In genomic region chr4:6984611-6985115, GRCh38 we compare ENCODE assay signal across 14 cellular contexts. TPM values are rescaled to one million over a fixed set of nuclear protein-coding genes. Genes with fewer than 3 reads are reported as not detected.
DNase-seq lines count a peak whose midpoint lies in the region; ATAC-seq and TF ChIP-seq lines count a peak whose summit lies in the region.
"Had no signal": no experiment of that assay in that cellular context is flagged by ENCODE, and none has a peak within 500 bp of the region (broad histone marks: within the 10 kb centered on the region; RNA-seq: fewer than 3 reads in every experiment).

No MANE protein-coding gene starts in this region.

- H3K4me1 ChIP-seq in IMR-90 (ENCODE audit: control insufficient read depth, insufficient read depth, low read length): peaks cover 9% of the 10 kb centered on the region

- TF ChIP-seq POLR2A in IMR-90 (IDR thresholded peaks at IDR 0.05; ENCODE audit: low read depth, low read length): no peak

- no peak overlapping the region for H4K91ac ChIP-seq in IMR-90 (ENCODE audit: insufficient read depth, low read depth, low read length)

- no peaks in the 10 kb centered on the region for H3K27me3 Mint-ChIP-seq in activated CD4-positive, alpha-beta memory T cell treated with anti-CD3 and anti-CD28 coated beads for 36 hours
- no peaks in the 10 kb centered on the region for H3K27me3 Mint-ChIP-seq in activated CD4-positive, alpha-beta memory T cell treated with anti-CD3 and anti-CD28 coated beads, Interleukin-2, amount 10 ng/mL, durations not matched to agents 7 days and 5 days
- no peaks in the 10 kb centered on the region for H3K27me3 Mint-ChIP-seq in progenitor cell of endocrine pancreas
- H3K27me3 Mint-ChIP-seq: effector memory CD8-positive, alpha-beta T cell had no signal

- H2BK120ac ChIP-seq in IMR-90 (ENCODE audit: low read depth, low read length): no peak overlapping the region

- H2AK5ac ChIP-seq in IMR-90 (ENCODE audit: low read depth, low read length): peak overlapping the region; percentile 33; the same call in 1 of the 2 replicates

- in situ Hi-C loops in IMR-90 (cut with MboI; ENCODE audit: low sequenced_read_pairs): no loop called here

- no peak for ATAC-seq in IMR-90 (ENCODE audit: low read depth)
- ATAC-seq in GM21526 (IDR thresholded peaks at IDR 0.05; ENCODE audit: low FRiP score, unreplicated experiment): no peak
- ATAC-seq in GM21367 (IDR thresholded peaks at IDR 0.05; ENCODE audit: unreplicated experiment): no peak
- ATAC-seq: effector memory CD8-positive, alpha-beta T cell; left lobe of liver had no signal

- POLR2A ChIA-PET in activated CD4-positive, alpha-beta memory T cell treated with anti-CD3 and anti-CD28 coated beads for 36 hours (lab: Charles Lee): no interaction called here
- POLR2A ChIA-PET in activated CD4-positive, alpha-beta memory T cell treated with anti-CD3 and anti-CD28 coated beads, Interleukin-2, amount 10 ng/mL, durations not matched to agents 7 days and 5 days (lab: Charles Lee): interaction anchor here (1.9 kb wide), 1 partner anchor 10 kb away, joined by 6 read pairs; no protein-coding TSS in a partner anchor
- POLR2A ChIA-PET in IMR-90 (lab: Charles Lee; ENCODE audit: unreplicated experiment): no interaction called here

- no peaks in the 10 kb centered on the region for H3K36me3 ChIP-seq in IMR-90 (ENCODE audit: control insufficient read depth, insufficient read depth, low read length)
- H3K36me3 ChIP-seq: ascending aorta had no signal

- WGBS in IMR-90 (ENCODE audit: extremely low coverage in 2 of 2, insufficient read length in 1 of 2), 2 experiments: 88% methylated on average over 7 of the region's 12 CpGs; no CpG with 5 or more reads in 1 of the 2 experiments

- dilution Hi-C loops in IMR-90 (cut with HindIII; ENCODE audit: low sequenced_read_pairs, unreplicated experiment): no loop called here

- H2BK5ac ChIP-seq in IMR-90 (ENCODE audit: low read depth, low read length, poor library complexity, severe bottlenecking): no peak overlapping the region

- intact Hi-C loops in activated CD4-positive, alpha-beta memory T cell treated with anti-CD3 and anti-CD28 coated beads for 36 hours (cut with micrococcal nuclease): loop anchor here (2.0 to 5.0 kb wide), 2 partner anchors 42 to 267 kb away; partner anchors contain the start of gene BLOC1S4
- intact Hi-C loops in IMR-90 (cut with micrococcal nuclease): loop anchor here (5.0 to 10.0 kb wide), 3 partner anchors 58 to 200 kb away; partner anchors contain the start of genes KIAA0232 and TADA2B

- CTCF ChIA-PET in activated CD4-positive, alpha-beta memory T cell treated with anti-CD3 and anti-CD28 coated beads for 36 hours (lab: Charles Lee): interaction anchor here (1.3 to 3.8 kb wide), 3 partner anchors 11 to 118 kb away, joined by 4 to 25 read pairs (median 5); no protein-coding TSS in a partner anchor
- CTCF ChIA-PET in activated CD4-positive, alpha-beta memory T cell treated with anti-CD3 and anti-CD28 coated beads, Interleukin-2, amount 10 ng/mL, durations not matched to agents 7 days and 5 days (lab: Charles Lee): interaction anchor here (1.3 to 2.0 kb wide), 4 partner anchors 10 to 86 kb away, joined by 3 to 8 read pairs (median 6); no protein-coding TSS in a partner anchor
- CTCF ChIA-PET in IMR-90 (lab: Yijun Ruan, JAX): interaction anchor here (0.9 kb wide), 1 partner anchor 10 kb away, joined by 5 read pairs; no protein-coding TSS in a partner anchor

- H3K4me3 ChIP-seq in IMR-90 (ENCODE audit: insufficient read depth, low read depth, low read length) (no peak overlapping the region), coronary artery (peak overlapping the region; percentile 87)

- H3K79me1 ChIP-seq in IMR-90 (ENCODE audit: low read depth in 1 of 2, low read length in 2 of 2): peaks cover 19 to 49% of the 10 kb centered on the region in 2 experiments

- H3K9me3 ChIP-seq in IMR-90 (ENCODE audit: control insufficient read depth, insufficient read depth, low read length): no peaks in the 10 kb centered on the region
- H3K9me3 ChIP-seq: ascending aorta had no signal

- no peak overlapping the region for H4K8ac ChIP-seq in IMR-90 (ENCODE audit: low read depth in 2 of 2, low read length in 2 of 2)

- no peak overlapping the region for H3K9ac ChIP-seq in IMR-90 (ENCODE audit: low read depth, low read length)

- H2AK9ac ChIP-seq in IMR-90 (replicated peaks; ENCODE audit: low read depth, low read length, poor library complexity): no peak overlapping the region

- no peak for DNase-seq in activated CD4-positive, alpha-beta memory T cell treated with anti-CD3 and anti-CD28 coated beads for 36 hours
- DNase-seq in activated CD4-positive, alpha-beta memory T cell treated with anti-CD3 and anti-CD28 coated beads, Interleukin-2, amount 10 ng/mL, durations not matched to agents 7 days and 5 days: no peak
- DNase-seq in IMR-90 (no peak), coronary artery (ENCODE audit: low spot score) (no peak), progenitor cell of endocrine pancreas (ENCODE audit: low spot score, unreplicated experiment) (no peak), NCI-H345 (lab: John Stamatoyannopoulos, UW) (no peak)
- DNase-seq: activated CD8-positive, alpha-beta memory T cell treated with anti-CD3 and anti-CD28 coated beads for 24 hours; effector memory CD8-positive, alpha-beta T cell; HFFc6; NCI-H1694 had no signal

- no peak overlapping the region for H3K56ac ChIP-seq in IMR-90 (ENCODE audit: extremely low read depth, insufficient read depth, low read length)

- peaks cover 24% of the 10 kb centered on the region; the same call in 1 of the 2 replicates for H4K20me1 ChIP-seq in IMR-90 (ENCODE audit: insufficient read depth, low read length)

- H3K9me3 Mint-ChIP-seq in activated CD4-positive, alpha-beta memory T cell treated with anti-CD3 and anti-CD28 coated beads for 36 hours: no peaks in the 10 kb centered on the region
- H3K9me3 Mint-ChIP-seq in activated CD4-positive, alpha-beta memory T cell treated with anti-CD3 and anti-CD28 coated beads, Interleukin-2, amount 10 ng/mL, durations not matched to agents 7 days and 5 days: no peaks in the 10 kb centered on the region
- H3K9me3 Mint-ChIP-seq in progenitor cell of endocrine pancreas (ENCODE audit: low read depth): no peaks in the 10 kb centered on the region
- H3K9me3 Mint-ChIP-seq: effector memory CD8-positive, alpha-beta T cell; HFFc6 had no signal

- peak overlapping the region; percentile 14; the same call in 1 of the 2 replicates for H3K23ac ChIP-seq in IMR-90 (ENCODE audit: low read depth, low read length)

- no peak overlapping the region for H3K4me3 Mint-ChIP-seq in activated CD4-positive, alpha-beta memory T cell treated with anti-CD3 and anti-CD28 coated beads for 36 hours
- no peak overlapping the region for H3K4me3 Mint-ChIP-seq in activated CD4-positive, alpha-beta memory T cell treated with anti-CD3 and anti-CD28 coated beads, Interleukin-2, amount 10 ng/mL, durations not matched to agents 7 days and 5 days
- H3K4me3 Mint-ChIP-seq in progenitor cell of endocrine pancreas (ENCODE audit: low read depth): peak overlapping the region; percentile 57

- no peak overlapping the region for H3K4ac ChIP-seq in IMR-90 (ENCODE audit: low read depth, low read length)

- TF ChIP-seq RAD21 in IMR-90 (IDR thresholded peaks at IDR 0.05; ENCODE audit: low read length): no peak

- H3K4me2 ChIP-seq in IMR-90 (ENCODE audit: low read depth, low read length): no peak overlapping the region; the same call in 1 of the 2 replicates

- H4K5ac ChIP-seq in IMR-90 (ENCODE audit: low read depth, low read length): no peak overlapping the region

- H3K14ac ChIP-seq in IMR-90 (replicated peaks; ENCODE audit: low read depth, low read length): no peak overlapping the region

- no TSS peak for BruUV-seq in IMR-90 (replicated peaks; lab: Mats Ljungman, UMichigan)

- H2BK20ac ChIP-seq in IMR-90 (ENCODE audit: low read depth, low read length): no peak overlapping the region

- peaks cover 56% of the 10 kb centered on the region for H3K4me1 Mint-ChIP-seq in activated CD4-positive, alpha-beta memory T cell treated with anti-CD3 and anti-CD28 coated beads for 36 hours (ENCODE audit: low read depth)
- peaks cover 60% of the 10 kb centered on the region for H3K4me1 Mint-ChIP-seq in activated CD4-positive, alpha-beta memory T cell treated with anti-CD3 and anti-CD28 coated beads, Interleukin-2, amount 10 ng/mL, durations not matched to agents 7 days and 5 days
- peaks cover 41% of the 10 kb centered on the region for H3K4me1 Mint-ChIP-seq in progenitor cell of endocrine pancreas (ENCODE audit: low read depth)

- H3K36me3 Mint-ChIP-seq in activated CD4-positive, alpha-beta memory T cell treated with anti-CD3 and anti-CD28 coated beads for 36 hours: no peaks in the 10 kb centered on the region
- peaks cover 18% of the 10 kb centered on the region for H3K36me3 Mint-ChIP-seq in activated CD4-positive, alpha-beta memory T cell treated with anti-CD3 and anti-CD28 coated beads, Interleukin-2, amount 10 ng/mL, durations not matched to agents 7 days and 5 days (ENCODE audit: low read depth)
- peaks cover 5% of the 10 kb centered on the region for H3K36me3 Mint-ChIP-seq in progenitor cell of endocrine pancreas (ENCODE audit: insufficient read depth)

- no peak for TF ChIP-seq CTCF in IMR-90 (conservative IDR thresholded peaks at IDR 0.05; ENCODE audit: low read depth, low read length)
- TF ChIP-seq CTCF in coronary artery (IDR thresholded peaks at IDR 0.05): no peak
- no peak for TF ChIP-seq CTCF in progenitor cell of endocrine pancreas (IDR thresholded peaks at IDR 0.05; ENCODE audit: unreplicated experiment)

- H3K27me3 ChIP-seq in IMR-90 (ENCODE audit: control insufficient read depth, insufficient read depth, low read length): no peaks in the 10 kb centered on the region
- H3K27me3 ChIP-seq: ascending aorta had no signal

- H3K9me1 ChIP-seq in IMR-90 (ENCODE audit: insufficient read depth, low read length): peaks cover 17% of the 10 kb centered on the region; the same call in 1 of the 2 replicates

- no peak overlapping the region for H3K18ac ChIP-seq in IMR-90 (ENCODE audit: low read depth, low read length)

- peak overlapping the region; percentile 92 for H3K27ac Mint-ChIP-seq in activated CD4-positive, alpha-beta memory T cell treated with anti-CD3 and anti-CD28 coated beads for 36 hours
- no peak overlapping the region for H3K27ac Mint-ChIP-seq in activated CD4-positive, alpha-beta memory T cell treated with anti-CD3 and anti-CD28 coated beads, Interleukin-2, amount 10 ng/mL, durations not matched to agents 7 days and 5 days
- H3K27ac Mint-ChIP-seq in progenitor cell of endocrine pancreas: no peak overlapping the region

- H2AFZ ChIP-seq in IMR-90 (replicated peaks; ENCODE audit: low read length, poor library complexity): no peak overlapping the region

- no peak overlapping the region; the same call in 2 of the 3 replicates for H2BK15ac ChIP-seq in IMR-90 (ENCODE audit: low read depth, low read length)

- H3K27ac ChIP-seq in IMR-90 (ENCODE audit: insufficient read depth, low read length) (no peak overlapping the region), coronary artery (no peak overlapping the region)

RNA-seq across cellular contexts. Expression of gene TADA2B, which starts 58.5 kb away (rescaled TPM):
- total RNA-seq in activated CD4-positive, alpha-beta memory T cell treated with anti-CD3 and anti-CD28 coated beads for 36 hours: 10 to 100 TPM; 10.8 to 11.5 TPM
- total RNA-seq in activated CD4-positive, alpha-beta memory T cell treated with anti-CD3 and anti-CD28 coated beads, Interleukin-2, amount 10 ng/mL, durations not matched to agents 7 days and 5 days: 10 to 100 TPM; 26.6 to 27.3 TPM
- total RNA-seq in IMR-90 (2012; rRNA removed) (6.1 and 8.1 TPM in 2 replicates), progenitor cell of endocrine pancreas (21.2 and 21.8 TPM in 2 replicates)
- 8.1 and 8.6 TPM in 2 replicates for polyA plus RNA-seq in IMR-90 (2012; rRNA removed)
- 5.2 and 6.9 TPM in 2 replicates for polyA plus RNA-seq in IMR-90 (2012; cell fraction: cytosol; rRNA removed)
- 5.7 and 6.6 TPM in 2 replicates for polyA plus RNA-seq in IMR-90 (2012; cell fraction: nucleus; rRNA removed; ENCODE audit: low replicate concordance)
